ENCODE assay signal across 18 cellular contexts in the genomic region with DNA sequence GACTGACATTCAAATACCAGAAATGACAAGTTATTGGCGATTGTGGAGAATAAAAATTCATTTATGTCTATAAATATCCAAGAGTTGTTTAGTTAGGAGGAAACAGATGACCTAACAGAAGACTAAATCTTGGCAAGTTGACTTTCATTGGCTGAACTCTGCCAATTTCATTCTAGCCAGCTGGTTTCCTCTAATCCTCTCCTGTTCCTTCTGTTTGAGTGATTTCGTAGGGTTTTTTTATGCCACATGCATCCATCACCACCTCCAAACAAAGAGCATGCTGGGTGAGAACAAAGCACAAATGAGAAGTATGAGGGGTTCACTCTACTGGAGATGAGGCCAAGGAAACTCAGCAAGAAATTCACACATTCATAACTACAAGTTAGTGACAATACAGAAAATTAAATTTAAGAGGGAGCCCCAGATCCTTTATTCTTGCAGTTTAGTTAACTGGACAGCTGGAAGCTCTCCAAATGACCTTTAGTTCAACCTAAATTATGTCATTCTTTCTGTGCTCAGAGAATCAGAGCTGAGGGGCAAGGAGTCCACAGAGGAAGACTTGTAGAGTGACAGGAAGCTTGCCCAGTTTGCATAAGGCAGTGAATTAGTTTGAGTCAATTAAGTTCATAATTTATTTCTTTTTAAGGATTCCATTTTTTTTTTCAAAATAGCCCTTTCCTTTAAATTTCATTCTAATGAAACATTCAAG.
A peak's percentile ranks its signal among the peaks of the same experiment; 100 is the strongest.
DNase-seq lines count a peak whose midpoint lies in the region; ATAC-seq and TF ChIP-seq lines count a peak whose summit lies in the region.
"Had no signal": no experiment of that assay in that cellular context is flagged by ENCODE, and none has a peak within 500 bp of the region (broad histone marks: within the 10 kb centered on the region; RNA-seq: fewer than 3 reads in every experiment).

No MANE protein-coding gene starts in this region.

- H2AFZ ChIP-seq in mesenchymal stem cell (ENCODE audit: low read depth, low read length) = no peak overlapping the region

- H2BK15ac ChIP-seq in mesenchymal stem cell (ENCODE audit: low read depth, poor library complexity, severe bottlenecking) = no peak overlapping the region

- H2AK5ac ChIP-seq in mesenchymal stem cell (ENCODE audit: low read length, severe bottlenecking) = no peak overlapping the region

- no peaks in the 10 kb centered on the region for H3K36me3 ChIP-seq in mesenchymal stem cell (ENCODE audit: control insufficient read depth in 1 of 2, insufficient read depth in 2 of 2, low read depth in 1 of 2, low read length in 2 of 2)
- no peaks in the 10 kb centered on the region for H3K36me3 ChIP-seq in tibial artery
- H3K36me3 ChIP-seq: BE2C, esophagus squamous epithelium had no signal

- H2BK120ac ChIP-seq in mesenchymal stem cell (ENCODE audit: low read depth, low read length) = no peak overlapping the region

- ATAC-seq in left colon = no peak
- no peak for ATAC-seq in natural killer cell treated with Interleukin-12 subunit alpha and Interleukin-12 subunit beta and Interleukin-15 and Interleukin-18, amount 100 ng/mL, for 72 hours

- no peaks in the 10 kb centered on the region for H3K27me3 Mint-ChIP-seq in natural killer cell treated with Interleukin-12 subunit alpha and Interleukin-12 subunit beta and Interleukin-15 and Interleukin-18, amount 100 ng/mL, for 72 hours
- H3K27me3 Mint-ChIP-seq: activated CD4-positive, alpha-beta T cell treated with anti-CD3 and anti-CD28 coated beads, Interleukin-2, amount 10 ng/mL, durations not matched to agents 7 days and 5 days; central memory CD8-positive, alpha-beta T cell had no signal

- no peak overlapping the region for H3K27ac ChIP-seq in mesenchymal stem cell (ENCODE audit: low read length, poor library complexity, severe bottlenecking)
- peak overlapping the region; percentile 17 to 22 for H3K27ac ChIP-seq in tibial artery
- H3K27ac ChIP-seq: skin epidermis had no signal

- no peak overlapping the region for H3K4me3 Mint-ChIP-seq in natural killer cell treated with Interleukin-12 subunit alpha and Interleukin-12 subunit beta and Interleukin-15 and Interleukin-18, amount 100 ng/mL, for 72 hours
- H3K4me3 Mint-ChIP-seq: activated CD4-positive, alpha-beta T cell treated with anti-CD3 and anti-CD28 coated beads, Interleukin-2, amount 10 ng/mL, durations not matched to agents 7 days and 5 days; central memory CD8-positive, alpha-beta T cell had no signal

- H3K4me1 ChIP-seq in mesenchymal stem cell (ENCODE audit: control insufficient read depth, insufficient read depth, low read depth, low read length) = no peaks in the 10 kb centered on the region
- peaks cover 0 to 34% (median 16%) of the 10 kb centered on the region in 4 donors for H3K4me1 ChIP-seq in tibial artery
- H3K4me1 ChIP-seq: BE2C had no signal

- H2BK12ac ChIP-seq in mesenchymal stem cell (ENCODE audit: low read length in 2 of 2) = no peak overlapping the region

- H3K27me3 ChIP-seq in mesenchymal stem cell (ENCODE audit: control insufficient read depth in 1 of 2, insufficient read depth in 1 of 2, low read length in 2 of 2) (no peaks in the 10 kb centered on the region), tibial artery (no peaks in the 10 kb centered on the region)
- H3K27me3 ChIP-seq: BE2C, esophagus squamous epithelium had no signal

- no CpG with 5 or more reads among the region's 2 CpGs for WGBS in mesenchymal stem cell

- no peaks in the 10 kb centered on the region for H3K79me1 ChIP-seq in mesenchymal stem cell (replicated peaks; ENCODE audit: low read length, poor library complexity, severe bottlenecking)

- no peak overlapping the region for H3K14ac ChIP-seq in mesenchymal stem cell (ENCODE audit: low read length in 2 of 2)

- peak; percentile 78 for DNase-seq in NCI-H1694 (lab: John Stamatoyannopoulos, UW)
- peak; percentile 68 to 95 for DNase-seq in cerebellar nuclear complex (lab: John Stamatoyannopoulos, UW)
- peak; percentile 15 for DNase-seq in mesenchymal stem cell
- no peak for DNase-seq in tibial artery
- DNase-seq in left colon = no peak
- no peak for DNase-seq in COR-L47 (lab: John Stamatoyannopoulos, UW)
- DNase-seq in natural killer cell treated with Interleukin-12 subunit alpha and Interleukin-12 subunit beta and Interleukin-15 and Interleukin-18, amount 100 ng/mL, for 72 hours (ENCODE audit: low spot score) = no peak
- DNase-seq: activated CD4-positive, alpha-beta T cell treated with anti-CD3 and anti-CD28 coated beads, Interleukin-2, amount 10 ng/mL, durations not matched to agents 7 days and 5 days; activated CD8-positive, alpha-beta memory T cell treated with anti-CD3 and anti-CD28 coated beads, Interleukin-2, amount 50 U/mL, for 4 hours; activated effector memory CD4-positive, alpha-beta T cell treated with anti-CD3 and anti-CD28 coated beads, Interleukin-2, amount 50 U/mL, for 16 hours; BE2C; effector memory CD4-positive, alpha-beta T cell; esophagus squamous epithelium; islet precursor cell; NCI-H1417; stimulated activated CD8-positive, alpha-beta memory T cell treated with anti-CD3 and anti-CD28 coated beads, Interleukin-4, amount 100 ng/mL, for 48 hours had no signal

- no peak overlapping the region for H3K9ac ChIP-seq in mesenchymal stem cell (ENCODE audit: low read length)

- no peak overlapping the region for H4K91ac ChIP-seq in mesenchymal stem cell (ENCODE audit: low read length)

- H3K4me2 ChIP-seq in mesenchymal stem cell (ENCODE audit: low read length, poor library complexity, severe bottlenecking) = no peak overlapping the region

- no peak overlapping the region for H4K8ac ChIP-seq in mesenchymal stem cell (ENCODE audit: low read length)

- no peak overlapping the region for H3K27ac Mint-ChIP-seq in natural killer cell treated with Interleukin-12 subunit alpha and Interleukin-12 subunit beta and Interleukin-15 and Interleukin-18, amount 100 ng/mL, for 72 hours
- H3K27ac Mint-ChIP-seq: activated CD4-positive, alpha-beta T cell treated with anti-CD3 and anti-CD28 coated beads, Interleukin-2, amount 10 ng/mL, durations not matched to agents 7 days and 5 days had no signal

- intact Hi-C loops in tibial artery (cut with DNase I; ENCODE audit: low total_unique reads) (no loop called here), left colon (cut with DNase I, micrococcal nuclease) (no loop called here)

- no peaks in the 10 kb centered on the region for H3K4me1 Mint-ChIP-seq in natural killer cell treated with Interleukin-12 subunit alpha and Interleukin-12 subunit beta and Interleukin-15 and Interleukin-18, amount 100 ng/mL, for 72 hours (ENCODE audit: low read depth in 2 of 2)
- H3K4me1 Mint-ChIP-seq: activated CD4-positive, alpha-beta T cell treated with anti-CD3 and anti-CD28 coated beads, Interleukin-2, amount 10 ng/mL, durations not matched to agents 7 days and 5 days; central memory CD8-positive, alpha-beta T cell had no signal

- H3K9me3 Mint-ChIP-seq in natural killer cell treated with Interleukin-12 subunit alpha and Interleukin-12 subunit beta and Interleukin-15 and Interleukin-18, amount 100 ng/mL, for 72 hours = peaks cover 3% of the 10 kb centered on the region
- H3K9me3 Mint-ChIP-seq: activated CD4-positive, alpha-beta T cell treated with anti-CD3 and anti-CD28 coated beads, Interleukin-2, amount 10 ng/mL, durations not matched to agents 7 days and 5 days had no signal

- H3K4me3 ChIP-seq in mesenchymal stem cell (ENCODE audit: insufficient read depth in 1 of 2, low read depth in 1 of 2, low read length in 2 of 2) (no peak overlapping the region), tibial artery (no peak overlapping the region)
- H3K4me3 ChIP-seq: esophagus squamous epithelium, skin epidermis had no signal

- no peak overlapping the region for H2BK5ac ChIP-seq in mesenchymal stem cell (ENCODE audit: low read depth, low read length, poor library complexity, severe bottlenecking)

- no peak for TF ChIP-seq CTCF in tibial artery (IDR thresholded peaks at IDR 0.05)

- H3K23ac ChIP-seq in mesenchymal stem cell (ENCODE audit: low read length in 2 of 2) = no peak overlapping the region

- H3K9me3 ChIP-seq in mesenchymal stem cell (ENCODE audit: control insufficient read depth, low read length) (no peaks in the 10 kb centered on the region), tibial artery (no peaks in the 10 kb centered on the region)
- H3K9me3 ChIP-seq: BE2C, esophagus squamous epithelium had no signal

- no peak overlapping the region for H3K4ac ChIP-seq in mesenchymal stem cell (ENCODE audit: low read depth in 1 of 2, low read length in 2 of 2)

- no peaks in the 10 kb centered on the region for H3K36me3 Mint-ChIP-seq in natural killer cell treated with Interleukin-12 subunit alpha and Interleukin-12 subunit beta and Interleukin-15 and Interleukin-18, amount 100 ng/mL, for 72 hours

- no peak overlapping the region for H3K18ac ChIP-seq in mesenchymal stem cell (ENCODE audit: low read depth in 1 of 2, low read length in 2 of 2)

Comparison
In these comparisons a context has a peak if more than half of its experiments do, and no peak if none do; other contexts are left out.
1. DNase-seq: peak in NCI-H1694 (single experiment), cerebellar nuclear complex (2 of 2) and mesenchymal stem cell (single experiment); none in tibial artery (0 of 2), left colon (0 of 2), COR-L47 (single experiment) and natural killer cell treated with Interleukin-12 subunit alpha and Interleukin-12 subunit beta and Interleukin-15 and Interleukin-18, amount 100 ng/mL, for 72 hours (single experiment).